Comparison of ENCODE assay signal across 8 cellular contexts in the genomic region with DNA sequence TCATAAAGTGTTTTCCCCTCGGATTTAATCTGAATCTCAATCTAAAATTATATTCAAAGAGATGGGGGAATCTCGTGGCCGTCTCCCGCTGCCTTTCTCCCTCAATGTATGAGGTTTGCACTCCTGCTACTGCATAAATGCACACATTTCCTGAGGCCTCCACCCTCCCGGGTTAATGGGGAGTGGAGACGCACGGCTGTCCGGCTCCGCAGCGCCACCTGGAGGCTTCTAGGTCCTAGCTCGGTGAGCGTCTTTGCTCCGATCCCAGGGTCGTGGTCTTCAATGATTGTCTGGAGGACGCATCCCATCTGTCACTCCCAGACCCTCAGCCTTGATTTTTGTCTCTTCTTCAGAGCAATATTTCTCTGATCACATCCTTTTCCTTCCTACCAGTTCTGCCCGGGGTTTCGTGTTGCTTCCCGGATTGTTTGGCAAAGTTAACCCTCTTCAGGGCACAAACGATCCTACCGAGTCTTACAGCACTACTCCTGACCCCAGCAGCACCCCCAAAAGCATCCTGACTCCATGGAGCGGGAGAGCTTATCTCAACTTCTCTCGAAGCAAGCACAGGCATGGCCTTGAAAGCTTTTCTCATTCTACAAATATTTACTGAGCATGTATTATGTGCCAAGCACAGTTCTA. TPM values are rescaled to one million over a fixed set of nuclear protein-coding genes. Genes with fewer than 3 reads are reported as not detected.
DNase-seq lines count a peak whose midpoint lies in the region; ATAC-seq and TF ChIP-seq lines count a peak whose summit lies in the region.

A gene (minus strand): TSS at position 110 of the 642 bp plus-strand sequence. CDS start 516 bp downstream, outside the sequence.

- peak within 1 kb of the TSS; percentile 9 for H3K18ac ChIP-seq in mesendoderm (ENCODE audit: low read length)

- peaks cover 3% of the 10 kb centered on the region for H3K4me1 ChIP-seq in A673 (ENCODE audit: insufficient read depth, low read length, poor library complexity, severe bottlenecking)
- H3K4me1 ChIP-seq in mesendoderm (ENCODE audit: control insufficient read depth, low read depth, low read length) = peaks cover 2% of the 10 kb centered on the region

- peaks cover 65% of the 10 kb centered on the region for H3K27me3 Mint-ChIP-seq in activated CD8-positive, alpha-beta T cell treated with anti-CD3 and anti-CD28 coated beads for 36 hours
- peaks cover 64 to 95% of the 10 kb centered on the region in 2 donors for H3K27me3 Mint-ChIP-seq in effector memory CD8-positive, alpha-beta T cell

- no peaks in the 10 kb centered on the region for H3K9me3 Mint-ChIP-seq in activated CD8-positive, alpha-beta T cell treated with anti-CD3 and anti-CD28 coated beads for 36 hours
- no peaks in the 10 kb centered on the region for H3K9me3 Mint-ChIP-seq in effector memory CD8-positive, alpha-beta T cell

- H3K79me2 ChIP-seq in mesendoderm (ENCODE audit: control insufficient read depth, insufficient read depth, low read length) = no peaks in the 10 kb centered on the region

- peaks cover 9% of the 10 kb centered on the region for H3K4me1 Mint-ChIP-seq in activated CD8-positive, alpha-beta T cell treated with anti-CD3 and anti-CD28 coated beads for 36 hours (ENCODE audit: low read depth)
- peaks cover 10 to 11% of the 10 kb centered on the region in 2 donors for H3K4me1 Mint-ChIP-seq in effector memory CD8-positive, alpha-beta T cell (ENCODE audit: low read depth in 2 of 2)

- no peak within 1 kb of the TSS for H2AK5ac ChIP-seq in mesendoderm (ENCODE audit: low read length)

- peak within 1 kb of the TSS; percentile 55 for H3K4me2 ChIP-seq in mesendoderm (ENCODE audit: low read length)

- no CpG with 5 or more reads among the region's 22 CpGs for whole genome bisulfite sequencing in mesendoderm (ENCODE audit: extremely low coverage, insufficient coverage, low lambda C conversion rate)

- H3K79me1 ChIP-seq in mesendoderm (ENCODE audit: low read length) = no peaks in the 10 kb centered on the region

- H3K27ac Mint-ChIP-seq in activated CD8-positive, alpha-beta T cell treated with anti-CD3 and anti-CD28 coated beads for 36 hours = no peak within 1 kb of the TSS
- H3K27ac Mint-ChIP-seq in effector memory CD8-positive, alpha-beta T cell = no peak within 1 kb of the TSS

- POLR2A ChIA-PET in A673 (lab: Charles Lee; ENCODE audit: low non-redundant PET) = no interaction called here
- POLR2A ChIA-PET in activated CD8-positive, alpha-beta T cell treated with anti-CD3 and anti-CD28 coated beads for 36 hours (lab: Charles Lee) = no interaction called here

- peak within 1 kb of the TSS; percentile 71 for H3K56ac ChIP-seq in mesendoderm (ENCODE audit: low read length)

- H4K5ac ChIP-seq in mesendoderm (ENCODE audit: low read length) = no peak within 1 kb of the TSS

- intact Hi-C loops in A673 (cut with micrococcal nuclease; ENCODE audit: unreplicated experiment) = loop anchor here (2.0 kb wide), 1 partner anchor 39 kb away; no protein-coding TSS in a partner anchor
- intact Hi-C loops in activated CD8-positive, alpha-beta T cell treated with anti-CD3 and anti-CD28 coated beads for 36 hours (cut with micrococcal nuclease) = no loop called here

- peak; percentile 81 for TF ChIP-seq CTCF in A673 (conservative IDR thresholded peaks at IDR 0.05; ENCODE audit: low read depth, low read length)
- TF ChIP-seq CTCF in activated CD8-positive, alpha-beta T cell treated with anti-CD3 and anti-CD28 coated beads for 36 hours (IDR thresholded peaks at IDR 0.05) = peak; percentile 79

- H3K9ac ChIP-seq in mesendoderm (ENCODE audit: low read length) = peak within 1 kb of the TSS; percentile 39

- peak within 1 kb of the TSS; percentile 35 for H3K4me3 Mint-ChIP-seq in activated CD8-positive, alpha-beta T cell treated with anti-CD3 and anti-CD28 coated beads for 36 hours
- H3K4me3 Mint-ChIP-seq in effector memory CD8-positive, alpha-beta T cell = peak within 1 kb of the TSS; percentile 65 to 69

- peak; percentile 55 for ATAC-seq in GM18858 (IDR thresholded peaks at IDR 0.05; ENCODE audit: unreplicated experiment)
- peak; percentile 60 for ATAC-seq in HG03558 (IDR thresholded peaks at IDR 0.05; ENCODE audit: extremely low read depth, unreplicated experiment)
- ATAC-seq in activated CD8-positive, alpha-beta T cell treated with anti-CD3 and anti-CD28 coated beads for 36 hours = peak; percentile 79
- peak; percentile 69 for ATAC-seq in effector memory CD8-positive, alpha-beta T cell (replicated peaks)

- no TSS peak for BruUV-seq in A673 (replicated peaks; lab: Mats Ljungman, UMichigan)

- peaks cover 97% of the 10 kb centered on the region for H3K27me3 ChIP-seq in A673 (replicated peaks; ENCODE audit: insufficient read depth, low read depth, low read length, poor library complexity)
- peaks cover 34% of the 10 kb centered on the region for H3K27me3 ChIP-seq in mesendoderm (ENCODE audit: insufficient read depth, low read length, poor library complexity)

- H4K8ac ChIP-seq in mesendoderm (ENCODE audit: low read depth, low read length) = no peak within 1 kb of the TSS

- H3K27ac ChIP-seq in A673 (ENCODE audit: low read depth, low read length, poor library complexity, severe bottlenecking) = no peak within 1 kb of the TSS
- no peak within 1 kb of the TSS for H3K27ac ChIP-seq in mesendoderm (ENCODE audit: low read depth, low read length)

- H2BK15ac ChIP-seq in mesendoderm (replicated peaks; ENCODE audit: low read depth) = no peak within 1 kb of the TSS

- no peak within 1 kb of the TSS for H3K4me3 ChIP-seq in A673 (ENCODE audit: low read depth, low read length, poor library complexity, severe bottlenecking)
- H3K4me3 ChIP-seq in mesendoderm (ENCODE audit: low read length) = peak within 1 kb of the TSS; percentile 15

- H2BK5ac ChIP-seq in mesendoderm (ENCODE audit: low read length) = no peak within 1 kb of the TSS

- DNase-seq in A673 (ENCODE audit: low spot score) (peak; percentile 81), NCI-H748 (lab: John Stamatoyannopoulos, UW; ENCODE audit: unreplicated experiment) (peak; percentile 90), mesendoderm (peak; percentile 79)
- DNase-seq in activated CD8-positive, alpha-beta T cell treated with anti-CD3 and anti-CD28 coated beads for 36 hours = peak; percentile 87
- peak; percentile 40 to 61 (median 45) for DNase-seq in effector memory CD8-positive, alpha-beta T cell
- DNase-seq in stimulated activated CD8-positive, alpha-beta memory T cell treated with anti-CD3 and anti-CD28 coated beads, Interleukin-12 subunit alpha, Interleukin-12 subunit beta, amount 100 ng/mL, for 24 hours (ENCODE audit: extremely low read depth) = peak; percentile 38

- H3K36me3 Mint-ChIP-seq in activated CD8-positive, alpha-beta T cell treated with anti-CD3 and anti-CD28 coated beads for 36 hours (ENCODE audit: low read depth) = no peaks in the 10 kb centered on the region
- H3K36me3 Mint-ChIP-seq in effector memory CD8-positive, alpha-beta T cell (ENCODE audit: insufficient read depth) = peaks cover 3% of the 10 kb centered on the region

- no peak within 1 kb of the TSS for H3K4ac ChIP-seq in mesendoderm (ENCODE audit: low read depth, low read length)

- CTCF ChIA-PET in A673 (lab: Charles Lee) = interaction anchor here (0.7 to 1.0 kb wide), 3 partner anchors 11 to 312 kb away, joined by 4 to 12 read pairs (median 6); no protein-coding TSS in a partner anchor
- CTCF ChIA-PET in activated CD8-positive, alpha-beta T cell treated with anti-CD3 and anti-CD28 coated beads for 36 hours (lab: Charles Lee) = interaction anchor here (0.6 to 3.2 kb wide), 34 partner anchors 10 to 495 kb away, joined by 3 to 33 read pairs (median 4); no protein-coding TSS in a partner anchor

- H3K9me3 ChIP-seq in A673 (ENCODE audit: low read depth, low read length, poor library complexity, severe bottlenecking) = no peaks in the 10 kb centered on the region

- H3K36me3 ChIP-seq in A673 (ENCODE audit: insufficient read depth, low read length, poor library complexity, severe bottlenecking) = no peaks in the 10 kb centered on the region
- H3K36me3 ChIP-seq in mesendoderm (ENCODE audit: control insufficient read depth, insufficient read depth, low read length) = no peaks in the 10 kb centered on the region

- H3K23ac ChIP-seq in mesendoderm (ENCODE audit: low read length) = no peak within 1 kb of the TSS

- no peak within 1 kb of the TSS for H2BK120ac ChIP-seq in mesendoderm (ENCODE audit: low read depth, low read length)

RNA-seq across cellular contexts. Expression of the gene that starts here (rescaled TPM):
- total RNA-seq in A673 (2021) = not detected in 2 replicates
- not detected for total RNA-seq in activated CD8-positive, alpha-beta T cell treated with anti-CD3 and anti-CD28 coated beads for 36 hours
- 0.65 TPM for polyA plus RNA-seq in mesendoderm (2013, experiment 1 of 2)
- polyA plus RNA-seq in mesendoderm (2013, experiment 2 of 2) = 0.59 TPM

Comparison
In these comparisons a context has a peak if more than half of its experiments do, and no peak if none do; other contexts are left out.
1. Peak in DNase-seq in A673; RNA of the gene not detected or under 1 TPM.
2. Peak in DNase-seq and ATAC-seq in activated CD8-positive, alpha-beta T cell treated with anti-CD3 and anti-CD28 coated beads for 36 hours; RNA of the gene not detected or under 1 TPM.
3. DNase-seq: peak in every context shown above with its lines; median percentile 90 in NCI-H748; 87 in activated CD8-positive, alpha-beta T cell treated with anti-CD3 and anti-CD28 coated beads for 36 hours; 81 in A673; 79 in mesendoderm; 45 in effector memory CD8-positive, alpha-beta T cell; 38 in stimulated activated CD8-positive, alpha-beta memory T cell treated with anti-CD3 and anti-CD28 coated beads, Interleukin-12 subunit alpha, Interleukin-12 subunit beta, amount 100 ng/mL, for 24 hours.